ENCODE assay signal across 23 cellular contexts in the genomic region with DNA sequence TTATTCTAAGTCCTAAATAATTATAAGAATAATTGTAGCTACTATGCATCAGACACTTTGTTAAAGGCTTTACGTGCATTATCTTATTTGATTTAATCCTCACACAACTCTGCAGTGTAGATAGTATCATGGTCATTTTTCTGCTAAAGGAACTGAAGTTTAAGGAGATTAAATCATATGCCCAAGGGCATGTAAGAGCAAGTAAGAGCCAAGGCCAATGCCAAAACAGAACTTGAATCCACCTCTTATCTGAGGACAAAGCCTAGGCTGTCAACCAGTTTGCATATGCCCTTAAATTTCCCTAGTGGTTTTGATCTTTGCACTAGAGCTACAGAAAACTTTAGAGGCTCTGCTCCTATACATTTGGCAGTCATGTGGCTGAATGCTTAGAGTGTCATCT.
DNase-seq lines count a peak whose midpoint lies in the region; ATAC-seq, FAIRE-seq and TF ChIP-seq lines count a peak whose summit lies in the region.
"Had no signal": no experiment of that assay in that cellular context is flagged by ENCODE, and none has a peak within 500 bp of the region (broad histone marks: within the 10 kb centered on the region; RNA-seq: fewer than 3 reads in every experiment).

No MANE protein-coding gene starts in this region.

- no peak for ATAC-seq in HG02798 (IDR thresholded peaks at IDR 0.05; ENCODE audit: poor library complexity, unreplicated experiment)
- ATAC-seq: A549 had no signal

- H3K27me3 ChIP-seq in bronchial epithelial cell (ENCODE audit: control insufficient read depth, insufficient read depth, low read length), result no peaks in the 10 kb centered on the region
- H3K27me3 ChIP-seq: BE2C; BLaER1 treated with 17β-estradiol and CSF1 and Interleukin-3, amounts not matched to agents 10 nM and 100 nM had no signal

- FAIRE-seq in bronchial epithelial cell (lab: Jason Lieb, UNC) (no peak), GM19239 (lab: Jason Lieb, UNC) (no peak)
- FAIRE-seq: A549, G401.6, H54 had no signal

- no peak for TF ChIP-seq CTCF in bronchial epithelial cell (IDR thresholded peaks at IDR 0.05; ENCODE audit: insufficient read depth, low read length, severe bottlenecking)

- H3K36me3 ChIP-seq in bronchial epithelial cell (ENCODE audit: control insufficient read depth, insufficient read depth, low read length), result no peaks in the 10 kb centered on the region
- H3K36me3 ChIP-seq: BE2C; BLaER1 treated with 17β-estradiol and CSF1 and Interleukin-3, amounts not matched to agents 10 nM and 100 nM; HAP-1 had no signal

- DNase-seq in COLO829 (ENCODE audit: low spot score) (peak; percentile 42), RPMI7951 (ENCODE audit: low read depth) (peak; percentile 2), bronchial epithelial cell (ENCODE audit: low read depth) (peak; percentile 65), foreskin melanocyte (peak; percentile 38), NCI-H69 (lab: John Stamatoyannopoulos, UW) (no peak), GM19239 (ENCODE audit: insufficient read length, low spot score) (no peak)
- DNase-seq: 8988T; ACHN; AML-193; BE2C; CD4-positive, alpha-beta T cell; CD8-positive, alpha-beta memory T cell; COR-L47; DMS153; DND-41; GOT3; HFFc6 had no signal

- no peak overlapping the region for H3K4me3 ChIP-seq in bronchial epithelial cell (ENCODE audit: low read depth, low read length)
- H3K4me3 ChIP-seq: A549; BLaER1 treated with 17β-estradiol and CSF1 and Interleukin-3, amounts not matched to agents 10 nM and 100 nM; HAP-1 had no signal

Comparison
In these comparisons a context has a peak if more than half of its experiments do, and no peak if none do; other contexts are left out.
1. DNase-seq: peak in COLO829 (single experiment), RPMI7951 (single experiment), bronchial epithelial cell (single experiment) and foreskin melanocyte (single experiment); none in NCI-H69 (single experiment) and GM19239 (single experiment).